Comparison of ENCODE assay signal across 18 cellular contexts in genomic region chr10:121639416-121639815, GRCh38. TPM values are rescaled to one million over a fixed set of nuclear protein-coding genes. Genes with fewer than 3 reads are reported as not detected.
DNase-seq lines count a peak whose midpoint lies in the region; ATAC-seq, FAIRE-seq and TF ChIP-seq lines count a peak whose summit lies in the region.
"Had no signal": no experiment of that assay in that cellular context is flagged by ENCODE, and none has a peak within 500 bp of the region (broad histone marks: within the 10 kb centered on the region; RNA-seq: fewer than 3 reads in every experiment).

No MANE protein-coding gene starts in this region.

- DNase-seq in M059J (ENCODE audit: low read depth): peak; percentile 12
- peak; percentile 63 for DNase-seq in bronchial epithelial cell (ENCODE audit: low read depth)
- peak; percentile 40 for DNase-seq in keratinocyte (ENCODE audit: low read depth, low spot score)
- DNase-seq in stimulated activated naive CD8-positive, alpha-beta T cell treated with anti-CD3 and anti-CD28 coated beads, Interleukin-15, amount 100 ng/mL, for 72 hours: no peak
- DNase-seq in NCI-H2196 (lab: John Stamatoyannopoulos, UW; ENCODE audit: unreplicated experiment): no peak
- DNase-seq: C1 segment of cervical spinal cord; CD4-positive, alpha-beta memory T cell; COR-L47; DMS153; DND-41; GOT3; HFFc6 had no signal

- H3K27ac Mint-ChIP-seq in stimulated activated naive CD8-positive, alpha-beta T cell treated with anti-CD3 and anti-CD28 coated beads, Interleukin-15, amount 100 ng/mL, for 72 hours: no peak overlapping the region
- H3K27ac Mint-ChIP-seq: CD4-positive, alpha-beta memory T cell; HFFc6 had no signal

- no peak overlapping the region for H3K4me2 ChIP-seq in keratinocyte (ENCODE audit: control insufficient read depth, extremely low read depth, insufficient read depth, low read depth, low read length)

- H3K4me1 Mint-ChIP-seq in stimulated activated naive CD8-positive, alpha-beta T cell treated with anti-CD3 and anti-CD28 coated beads, Interleukin-15, amount 100 ng/mL, for 72 hours: no peaks in the 10 kb centered on the region
- H3K4me1 Mint-ChIP-seq: CD4-positive, alpha-beta memory T cell had no signal

- H3K36me3 ChIP-seq in bronchial epithelial cell (ENCODE audit: control insufficient read depth, insufficient read depth, low read length) (no peaks in the 10 kb centered on the region), keratinocyte (ENCODE audit: control insufficient read depth in 2 of 2, extremely low read depth in 1 of 2, insufficient read depth in 2 of 2, low read length in 2 of 2) (no peaks in the 10 kb centered on the region)
- H3K36me3 ChIP-seq: HAP-1 had no signal

- H3K4me3 Mint-ChIP-seq in stimulated activated naive CD8-positive, alpha-beta T cell treated with anti-CD3 and anti-CD28 coated beads, Interleukin-15, amount 100 ng/mL, for 72 hours: no peak overlapping the region
- H3K4me3 Mint-ChIP-seq: CD4-positive, alpha-beta memory T cell; HFFc6 had no signal

- H3K27ac ChIP-seq in keratinocyte (ENCODE audit: control insufficient read depth, insufficient read depth, low read length): no peak overlapping the region

- H3K9ac ChIP-seq in keratinocyte (ENCODE audit: control insufficient read depth, extremely low read depth, insufficient read depth, low read length): no peak overlapping the region

- dilution Hi-C loops in keratinocyte (cut with MboI; ENCODE audit: extremely low pct_ligation_motif_present, low sequenced_read_pairs): no loop called here

- peaks cover 2% of the 10 kb centered on the region for H3K9me3 ChIP-seq in keratinocyte (ENCODE audit: control insufficient read depth, low read depth, low read length)
- H3K9me3 ChIP-seq: HAP-1 had no signal

- peaks cover 15 to 39% of the 10 kb centered on the region in 2 donors for H3K9me3 Mint-ChIP-seq in stimulated activated naive CD8-positive, alpha-beta T cell treated with anti-CD3 and anti-CD28 coated beads, Interleukin-15, amount 100 ng/mL, for 72 hours

- H2AFZ ChIP-seq in keratinocyte (ENCODE audit: control insufficient read depth, low read length): no peak overlapping the region

- FAIRE-seq in bronchial epithelial cell (lab: Jason Lieb, UNC) (no peak), keratinocyte (lab: Jason Lieb, UNC) (peak; percentile 74)
- FAIRE-seq: G401.6, GM12892, H54 had no signal

- no peaks in the 10 kb centered on the region for H3K9me1 ChIP-seq in keratinocyte (ENCODE audit: control insufficient read depth, extremely low read depth, insufficient read depth, low read length)

- TF ChIP-seq CTCF in bronchial epithelial cell (IDR thresholded peaks at IDR 0.05; ENCODE audit: insufficient read depth, low read length, severe bottlenecking) (no peak), keratinocyte (optimal IDR thresholded peaks at IDR 0.05 in 1 of 3, IDR thresholded peaks at IDR 0.05 in 1 of 3, conservative IDR thresholded peaks at IDR 0.05 in 1 of 3; ENCODE audit: extremely low read depth in 1 of 3, insufficient read depth in 2 of 3, low read length in 3 of 3) (no peak)

- no peak overlapping the region for H3K4me3 ChIP-seq in bronchial epithelial cell (ENCODE audit: low read depth, low read length)
- no peak overlapping the region for H3K4me3 ChIP-seq in keratinocyte (ENCODE audit: control insufficient read depth in 2 of 3, extremely low read depth in 1 of 3, insufficient read depth in 2 of 3, low read depth in 1 of 3, low read length in 3 of 3)
- H3K4me3 ChIP-seq: HAP-1 had no signal

- H3K79me2 ChIP-seq in keratinocyte (ENCODE audit: control insufficient read depth, insufficient read depth, low read length): no peaks in the 10 kb centered on the region

- peaks cover 9% of the 10 kb centered on the region for H3K27me3 Mint-ChIP-seq in stimulated activated naive CD8-positive, alpha-beta T cell treated with anti-CD3 and anti-CD28 coated beads, Interleukin-15, amount 100 ng/mL, for 72 hours

- no peak for ATAC-seq in stimulated activated naive CD8-positive, alpha-beta T cell treated with anti-CD3 and anti-CD28 coated beads, Interleukin-15, amount 100 ng/mL, for 72 hours
- no peak for ATAC-seq in HG03159 (IDR thresholded peaks at IDR 0.05; ENCODE audit: unreplicated experiment)

- no peaks in the 10 kb centered on the region for H3K27me3 ChIP-seq in bronchial epithelial cell (ENCODE audit: control insufficient read depth, insufficient read depth, low read length)
- H3K27me3 ChIP-seq in keratinocyte (ENCODE audit: control insufficient read depth, extremely low read depth, insufficient read depth, low read length): no peaks in the 10 kb centered on the region

- no peaks in the 10 kb centered on the region for H4K20me1 ChIP-seq in keratinocyte (ENCODE audit: control insufficient read depth, extremely low read depth, insufficient read depth, low read length)

- peaks cover 3% of the 10 kb centered on the region for H3K4me1 ChIP-seq in keratinocyte (ENCODE audit: control insufficient read depth, extremely low read depth, insufficient read depth, low read length)
- H3K4me1 ChIP-seq: HAP-1 had no signal

RNA-seq across cellular contexts. Expression of gene FGFR2, which starts 41.2 kb away (rescaled TPM):
- 2.1 and 6.8 TPM in 2 replicates for total RNA-seq in M059J (2014; rRNA removed; shearing (Covaris generic))
- 16.8 and 18.8 TPM in 2 replicates for total RNA-seq in bronchial epithelial cell
- polyA plus RNA-seq in keratinocyte: 12.8 to 23.9 TPM (median 20.6 TPM) in 3 replicates
- 6.3 TPM for polyA plus RNA-seq in keratinocyte (2011; ENCODE audit: low read depth)
- 8.7 and 11.5 TPM in 2 replicates for polyA plus RNA-seq in keratinocyte (2011; cell fraction: cytosol; rRNA removed)
- 32.6 and 34.4 TPM in 2 replicates for polyA plus RNA-seq in keratinocyte (2011; cell fraction: nucleus; rRNA removed)
- 9.7 and 18.6 TPM in 2 replicates for polyA plus RNA-seq in keratinocyte (2012; ENCODE audit: low replicate concordance)
- polyA minus RNA-seq in keratinocyte: 23.8 to 54.9 TPM (median 29.1 TPM) in 3 replicates
- polyA minus RNA-seq in keratinocyte (2011; cell fraction: cytosol; rRNA and poly(A)+ RNA removed): 15.2 TPM
- 30.7 and 43.7 TPM in 2 replicates for polyA minus RNA-seq in keratinocyte (2011; cell fraction: nucleus; rRNA and poly(A)+ RNA removed)
- total RNA-seq: A172, HFFc6 had no signal

Comparison
In these comparisons a context has a peak if more than half of its experiments do, and no peak if none do; other contexts are left out.
1. DNase-seq: peak in M059J (single experiment), bronchial epithelial cell (single experiment) and keratinocyte (single experiment); none in stimulated activated naive CD8-positive, alpha-beta T cell treated with anti-CD3 and anti-CD28 coated beads, Interleukin-15, amount 100 ng/mL, for 72 hours (0 of 2) and NCI-H2196 (single experiment).